ENCODE assay signal across 22 cellular contexts in the genomic region with DNA sequence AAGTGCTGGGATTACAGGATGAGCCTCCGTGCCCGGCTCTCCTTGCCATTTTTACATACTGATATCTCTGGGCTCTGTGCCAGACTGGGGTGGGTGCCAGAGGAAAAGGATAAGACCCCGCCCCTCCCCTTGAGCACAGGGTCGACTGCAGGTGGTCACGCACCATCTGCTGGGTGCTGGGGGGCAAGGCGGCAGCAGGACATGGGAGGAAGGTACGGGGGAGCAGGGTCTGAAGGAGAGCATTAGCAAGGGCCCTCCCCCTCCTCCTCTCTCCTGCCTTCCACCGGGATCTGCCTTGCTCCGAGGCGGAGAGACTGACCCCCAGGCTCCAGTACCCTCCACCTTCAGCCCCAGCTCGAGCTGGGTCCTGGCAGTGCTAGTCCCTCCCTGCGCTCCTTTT. TPM values are rescaled to one million over a fixed set of nuclear protein-coding genes. Genes with fewer than 3 reads are reported as not detected.
DNase-seq lines count a peak whose midpoint lies in the region; ATAC-seq and TF ChIP-seq lines count a peak whose summit lies in the region.
"Had no signal": no experiment of that assay in that cellular context is flagged by ENCODE, and none has a peak within 500 bp of the region (broad histone marks: within the 10 kb centered on the region; RNA-seq: fewer than 3 reads in every experiment).

No MANE protein-coding gene starts in this region.

- TF ChIP-seq CTCF in progenitor cell of endocrine pancreas (IDR thresholded peaks at IDR 0.05; ENCODE audit: unreplicated experiment) = no peak

- no peak for ATAC-seq in stimulated activated naive B cell treated with anti-CD40 and anti-IgM and Interleukin-4, amounts not matched to agents 10 μg/mL and 1 μg/mL and 100 μg/mL, for 72 hours (replicated peaks)
- no peak for ATAC-seq in GM19455 (IDR thresholded peaks at IDR 0.05; ENCODE audit: unreplicated experiment)
- ATAC-seq: activated CD4-positive, alpha-beta T cell treated with anti-CD3 and anti-CD28 coated beads for 36 hours; activated T-helper 17 cell treated with anti-CD3 and anti-CD28 coated beads, Interleukin-2, amount 50 U/mL, for 72 hours; left lung had no signal

- H3K36me3 Mint-ChIP-seq in stimulated activated naive B cell treated with anti-CD40 and anti-IgM and Interleukin-4, amounts not matched to agents 10 μg/mL and 1 μg/mL and 100 μg/mL, for 72 hours = no peaks in the 10 kb centered on the region
- no peaks in the 10 kb centered on the region for H3K36me3 Mint-ChIP-seq in progenitor cell of endocrine pancreas (ENCODE audit: insufficient read depth)
- H3K36me3 Mint-ChIP-seq: activated naive CD8-positive, alpha-beta T cell treated with anti-CD3 and anti-CD28 coated beads for 36 hours; mesothelial cell of epicardium had no signal

- no peaks in the 10 kb centered on the region for H3K9me3 Mint-ChIP-seq in stimulated activated naive B cell treated with anti-CD40 and anti-IgM and Interleukin-4, amounts not matched to agents 10 μg/mL and 1 μg/mL and 100 μg/mL, for 72 hours
- H3K9me3 Mint-ChIP-seq in progenitor cell of endocrine pancreas (ENCODE audit: low read depth) = no peaks in the 10 kb centered on the region
- H3K9me3 Mint-ChIP-seq: activated naive CD8-positive, alpha-beta T cell treated with anti-CD3 and anti-CD28 coated beads for 36 hours; activated T-helper 17 cell treated with anti-CD3 and anti-CD28 coated beads, Interleukin-2, amount 50 U/mL, for 72 hours; mesothelial cell of epicardium had no signal

- peak; percentile 82 for DNase-seq in NCI-H82 (lab: John Stamatoyannopoulos, UW)
- DNase-seq in NCI-H82 treated with DMSO at 0.1 percent for 48 hours (lab: John Stamatoyannopoulos, UW; ENCODE audit: unreplicated experiment) = no peak
- DNase-seq in NCI-H2029 treated with DMSO at 0.1 percent for 48 hours (lab: John Stamatoyannopoulos, UW) = peak; percentile 9
- peak; percentile 26 for DNase-seq in cerebellum (ENCODE audit: low spot score)
- no peak for DNase-seq in stimulated activated naive B cell treated with anti-CD40 and anti-IgM and Interleukin-4, amounts not matched to agents 10 μg/mL and 1 μg/mL and 100 μg/mL, for 72 hours
- DNase-seq in progenitor cell of endocrine pancreas (ENCODE audit: low spot score, unreplicated experiment) = no peak
- no peak for DNase-seq in foreskin melanocyte
- DNase-seq: ACHN; activated CD4-positive, alpha-beta T cell treated with anti-CD3 and anti-CD28 coated beads for 36 hours; activated naive CD8-positive, alpha-beta T cell treated with anti-CD3 and anti-CD28 coated beads for 36 hours; DMS153; MV-4-11; NCI-H446 treated with DMSO at 0.1 percent for 48 hours; Right ventricle myocardium superior; stimulated activated CD4-positive, alpha-beta T cell treated with anti-CD3 and anti-CD28 coated beads, Interleukin-2, amount 100 ng/mL, for 24 hours; stimulated activated naive CD4-positive, alpha-beta T cell treated with Interleukin-2 at 50 U/mL for 16 hours had no signal

- peaks cover 16 to 22% of the 10 kb centered on the region in 2 donors for H3K27me3 Mint-ChIP-seq in stimulated activated naive B cell treated with anti-CD40 and anti-IgM and Interleukin-4, amounts not matched to agents 10 μg/mL and 1 μg/mL and 100 μg/mL, for 72 hours
- peaks cover 8% of the 10 kb centered on the region for H3K27me3 Mint-ChIP-seq in progenitor cell of endocrine pancreas

- no peak overlapping the region for H3K4me3 Mint-ChIP-seq in stimulated activated naive B cell treated with anti-CD40 and anti-IgM and Interleukin-4, amounts not matched to agents 10 μg/mL and 1 μg/mL and 100 μg/mL, for 72 hours
- no peak overlapping the region for H3K4me3 Mint-ChIP-seq in progenitor cell of endocrine pancreas (ENCODE audit: low read depth)
- H3K4me3 Mint-ChIP-seq: activated CD4-positive, alpha-beta T cell treated with anti-CD3 and anti-CD28 coated beads for 36 hours; activated naive CD8-positive, alpha-beta T cell treated with anti-CD3 and anti-CD28 coated beads for 36 hours; activated T-helper 17 cell treated with anti-CD3 and anti-CD28 coated beads, Interleukin-2, amount 50 U/mL, for 72 hours; mesothelial cell of epicardium; nephron progenitor cell had no signal

- peak overlapping the region; percentile 9 for H3K27ac Mint-ChIP-seq in stimulated activated naive B cell treated with anti-CD40 and anti-IgM and Interleukin-4, amounts not matched to agents 10 μg/mL and 1 μg/mL and 100 μg/mL, for 72 hours
- H3K27ac Mint-ChIP-seq in progenitor cell of endocrine pancreas = no peak overlapping the region
- H3K27ac Mint-ChIP-seq: activated CD4-positive, alpha-beta T cell treated with anti-CD3 and anti-CD28 coated beads for 36 hours; activated naive CD8-positive, alpha-beta T cell treated with anti-CD3 and anti-CD28 coated beads for 36 hours; activated T-helper 17 cell treated with anti-CD3 and anti-CD28 coated beads, Interleukin-2, amount 50 U/mL, for 72 hours; mesothelial cell of epicardium; nephron progenitor cell had no signal

- H3K4me1 Mint-ChIP-seq in stimulated activated naive B cell treated with anti-CD40 and anti-IgM and Interleukin-4, amounts not matched to agents 10 μg/mL and 1 μg/mL and 100 μg/mL, for 72 hours = no peaks in the 10 kb centered on the region
- H3K4me1 Mint-ChIP-seq in progenitor cell of endocrine pancreas (ENCODE audit: low read depth) = peaks cover 4% of the 10 kb centered on the region
- H3K4me1 Mint-ChIP-seq: activated CD4-positive, alpha-beta T cell treated with anti-CD3 and anti-CD28 coated beads for 36 hours; activated naive CD8-positive, alpha-beta T cell treated with anti-CD3 and anti-CD28 coated beads for 36 hours; activated T-helper 17 cell treated with anti-CD3 and anti-CD28 coated beads, Interleukin-2, amount 50 U/mL, for 72 hours; mesothelial cell of epicardium had no signal

RNA-seq across cellular contexts. Expression of a gene that starts 9.7 kb away (rescaled TPM):
- total RNA-seq in cerebellum (1.3 TPM), progenitor cell of endocrine pancreas (not detected in 2 replicates)
- total RNA-seq: activated CD4-positive, alpha-beta T cell treated with anti-CD3 and anti-CD28 coated beads for 36 hours; activated naive CD8-positive, alpha-beta T cell treated with anti-CD3 and anti-CD28 coated beads for 36 hours; activated T-helper 17 cell treated with anti-CD3 and anti-CD28 coated beads, Interleukin-2, amount 50 U/mL, for 72 hours; mesothelial cell of epicardium; Right ventricle myocardium superior had no signal

RNA-seq across cellular contexts. Expression of a gene that starts 28.6 kb away (rescaled TPM):
- total RNA-seq in cerebellum = 1.1 TPM
- total RNA-seq in progenitor cell of endocrine pancreas = 0.36 and 0.81 TPM in 2 replicates
- total RNA-seq: activated CD4-positive, alpha-beta T cell treated with anti-CD3 and anti-CD28 coated beads for 36 hours; activated naive CD8-positive, alpha-beta T cell treated with anti-CD3 and anti-CD28 coated beads for 36 hours; activated T-helper 17 cell treated with anti-CD3 and anti-CD28 coated beads, Interleukin-2, amount 50 U/mL, for 72 hours; mesothelial cell of epicardium; prostate gland had no signal

RNA-seq across cellular contexts. Expression of a gene that starts 32.4 kb away (rescaled TPM):
- total RNA-seq in cerebellum (8.7 TPM), progenitor cell of endocrine pancreas (28.1 and 30.8 TPM in 2 replicates)

RNA-seq across cellular contexts. Expression of a gene that starts 47.4 kb away (rescaled TPM):
- total RNA-seq in cerebellum (not detected), progenitor cell of endocrine pancreas (0.60 and 0.69 TPM in 2 replicates)
- total RNA-seq: activated CD4-positive, alpha-beta T cell treated with anti-CD3 and anti-CD28 coated beads for 36 hours; activated naive CD8-positive, alpha-beta T cell treated with anti-CD3 and anti-CD28 coated beads for 36 hours; activated T-helper 17 cell treated with anti-CD3 and anti-CD28 coated beads, Interleukin-2, amount 50 U/mL, for 72 hours; mesothelial cell of epicardium; prostate gland; Right ventricle myocardium superior had no signal

Comparison
In these comparisons a context has a peak if more than half of its experiments do, and no peak if none do; other contexts are left out.
1. DNase-seq: peak in NCI-H82 (single experiment), NCI-H2029 treated with DMSO at 0.1 percent for 48 hours (single experiment) and cerebellum (single experiment); none in NCI-H82 treated with DMSO at 0.1 percent for 48 hours (single experiment), stimulated activated naive B cell treated with anti-CD40 and anti-IgM and Interleukin-4, amounts not matched to agents 10 μg/mL and 1 μg/mL and 100 μg/mL, for 72 hours (single experiment), progenitor cell of endocrine pancreas (single experiment) and foreskin melanocyte (single experiment).